Comparison of ENCODE assay signal across 1 cellular context in the genomic region with DNA sequence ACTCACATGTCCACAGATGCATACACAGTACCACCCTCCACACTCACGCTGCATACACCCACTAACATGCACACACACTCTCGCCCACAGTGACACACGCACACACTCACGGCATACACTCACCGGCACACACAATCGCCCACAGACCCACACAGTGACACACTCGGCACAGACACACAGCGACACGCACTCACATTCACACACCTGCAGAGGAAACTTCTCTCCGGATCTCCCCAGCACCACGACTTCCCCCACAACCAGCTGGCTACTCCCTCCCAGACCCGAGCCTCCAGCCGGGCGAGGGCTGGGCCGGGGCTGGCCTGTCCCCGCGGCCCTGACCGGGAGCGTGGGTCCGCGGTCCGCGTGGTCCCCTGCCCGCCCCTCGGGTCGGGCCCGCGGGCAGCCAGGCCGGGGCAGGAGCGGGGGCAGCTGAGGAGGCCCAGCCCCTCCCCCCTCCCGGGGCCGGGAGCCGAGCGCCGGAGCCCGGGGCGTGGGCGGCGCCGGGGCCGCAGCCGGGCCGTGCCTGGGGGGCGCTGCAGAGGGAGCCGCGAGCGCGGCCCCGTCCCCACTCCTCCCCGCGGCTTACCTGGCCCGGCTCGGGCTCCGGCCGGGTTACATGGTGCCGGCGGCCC.
TF ChIP-seq lines count a peak whose summit lies in the region.

No MANE protein-coding gene starts in this region.

TF ChIP-seq in HEK293, 187 proteins besides CTCF, POLR2A, EP300 and RAD21 (continued from another document):
- TF ChIP-seq ZBTB10 (tag by site-specific recombination; IDR thresholded peaks at IDR 0.05) (peak; percentile 73; the same call in 1 of the 2 replicates), ZNF837 (tag by site-specific recombination; IDR thresholded peaks at IDR 0.05) (0 out of 2 replicates have a peak, but pooled peaks have one; percentile 30), BCL6B (tag by site-specific recombination; IDR thresholded peaks at IDR 0.05) (0 out of 2 replicates have a peak, but pooled peaks have one; percentile 2), ZFHX2 (tag by site-specific recombination; conservative IDR thresholded peaks at IDR 0.05) (peak; percentile 99), ZBTB48 (tag by site-specific recombination; IDR thresholded peaks at IDR 0.05) (peak; percentile 66), ZNF473 (tag by site-specific recombination; IDR thresholded peaks at IDR 0.05) (peak; percentile 84; the same call in 1 of the 2 replicates), KLF9 (tag by site-specific recombination; IDR thresholded peaks at IDR 0.05; ENCODE audit: low read depth) (no peak; the same call in 1 of the 2 replicates), ZEB2 (tag by site-specific recombination; IDR thresholded peaks at IDR 0.05) (0 out of 2 replicates have a peak, but pooled peaks have one; percentile 32), ZNF621 (tag by site-specific recombination; IDR thresholded peaks at IDR 0.05) (no peak), ZNF664 (tag by site-specific recombination; IDR thresholded peaks at IDR 0.05) (no peak)
- TF ChIP-seq, protein P1, sequence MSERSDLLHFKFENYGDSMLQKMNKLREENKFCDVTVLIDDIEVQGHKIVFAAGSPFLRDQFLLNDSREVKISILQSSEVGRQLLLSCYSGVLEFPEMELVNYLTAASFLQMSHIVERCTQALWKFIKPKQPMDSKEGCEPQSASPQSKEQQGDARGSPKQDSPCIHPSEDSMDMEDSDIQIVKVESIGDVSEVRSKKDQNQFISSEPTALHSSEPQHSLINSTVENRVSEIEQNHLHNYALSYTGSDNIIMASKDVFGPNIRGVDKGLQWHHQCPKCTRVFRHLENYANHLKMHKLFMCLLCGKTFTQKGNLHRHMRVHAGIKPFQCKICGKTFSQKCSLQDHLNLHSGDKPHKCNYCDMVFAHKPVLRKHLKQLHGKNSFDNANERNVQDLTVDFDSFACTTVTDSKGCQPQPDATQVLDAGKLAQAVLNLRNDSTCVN (tag by site-specific recombination; optimal IDR thresholded peaks at IDR 0.05), result peak; percentile 53
TF ChIP-seq in HEK293: peak in this region for 21.
